Comparison of ENCODE assay signal across 8 cellular contexts in the genomic region with DNA sequence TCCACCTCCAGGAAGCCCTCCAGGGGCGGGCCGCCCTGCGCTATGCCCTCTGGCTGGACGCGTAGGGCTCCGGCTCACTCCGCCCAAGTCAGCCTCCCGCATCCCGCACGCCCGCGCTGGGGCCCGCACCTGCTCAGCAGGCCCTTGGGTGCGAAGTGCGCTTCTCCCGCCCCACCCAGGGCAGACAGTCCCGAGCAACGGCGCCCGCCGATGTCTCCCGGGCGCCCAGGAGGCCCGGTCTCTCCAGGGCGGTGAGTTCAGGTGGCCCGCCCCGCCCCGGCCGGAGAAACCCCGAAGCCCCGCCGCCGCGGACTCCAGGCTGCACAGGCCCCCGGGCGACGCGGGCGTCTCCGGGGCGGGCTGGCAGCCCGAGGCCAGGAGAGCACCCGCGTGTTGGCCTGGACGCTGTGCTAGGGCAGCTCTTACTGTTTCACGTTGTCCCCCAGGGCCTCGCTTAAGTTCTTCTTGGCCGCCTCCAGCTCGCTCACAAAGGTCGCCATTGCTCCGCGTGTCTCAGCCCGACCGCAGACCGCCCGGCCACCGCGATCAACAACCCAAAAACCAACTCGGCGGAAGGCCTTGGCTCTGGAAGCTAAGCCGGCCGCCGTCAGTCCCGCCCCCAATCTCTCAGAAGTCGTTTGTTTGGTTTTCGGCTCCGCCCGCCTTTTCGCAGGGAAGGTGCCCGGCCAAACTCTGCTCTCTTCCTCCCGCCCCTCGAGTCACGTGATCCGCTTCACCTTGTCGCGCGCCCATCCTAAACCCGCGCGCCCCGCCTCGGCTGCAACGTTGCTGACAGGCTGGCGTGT. TPM values are rescaled to one million over a fixed set of nuclear protein-coding genes. Genes with fewer than 3 reads are reported as not detected.
DNase-seq lines count a peak whose midpoint lies in the region; ATAC-seq and TF ChIP-seq lines count a peak whose summit lies in the region.

Gene TADA1 (minus strand): TSS at position 531 of the 806 bp plus-strand sequence. CDS start 31 bp downstream, at position 500.

- H3K9me3 ChIP-seq in heart right ventricle: no peaks in the 10 kb centered on the region
- H3K9me3 ChIP-seq in upper lobe of right lung: no peaks in the 10 kb centered on the region

- ATAC-seq in HG02870 (IDR thresholded peaks at IDR 0.05; ENCODE audit: unreplicated experiment) (peak; percentile 92), heart right ventricle (peak; percentile 95 to 99 (median 98)), upper lobe of right lung (peak; percentile 97)

- peak; percentile 96 for DNase-seq in GM13976 (ENCODE audit: low spot score)
- DNase-seq in NCI-H146 treated with DMSO at 0.1 percent for 48 hours (lab: John Stamatoyannopoulos, UW; ENCODE audit: unreplicated experiment): peak; percentile 98
- peak; percentile 97 for DNase-seq in amniotic stem cell (lab: John Stamatoyannopoulos, UW)
- DNase-seq in heart right ventricle: peak; percentile 97 to 98
- DNase-seq in posterior cingulate gyrus: peak; percentile 96 to 100 (median 99)
- peak; percentile 99 for DNase-seq in upper lobe of right lung

- TF ChIP-seq CTCF in GM13976 (IDR thresholded peaks at IDR 0.05; ENCODE audit: borderline replicate concordance, control extremely low read depth, extremely low read depth, insufficient read depth, missing control alignments): peak; percentile 34
- TF ChIP-seq CTCF in heart right ventricle (IDR thresholded peaks at IDR 0.05): peak in 4 of 9 donors; percentile 16 to 55 (median 40)
- TF ChIP-seq CTCF in upper lobe of right lung (IDR thresholded peaks at IDR 0.05): no peak

- intact Hi-C loops in T-helper 1 cell treated with Interleukin-12 subunit alpha and Interleukin-12 subunit beta and Interleukin-4 antibody, amounts not matched to agents 30 ng/mL and 1 ng/mL, for 36 hours (cut with micrococcal nuclease): loop anchor here (1.0 to 5.0 kb wide), 21 partner anchors 30 to 1302 kb away; partner anchors contain the start of genes ALDH9A1, CD247, CREG1 and DCAF6
- intact Hi-C loops in heart right ventricle (cut with DNase I) (loop anchor here in 5 of 10 donors (1.0 to 5.0 kb wide), 4 partner anchors 34 to 37 kb away; partner anchors contain the start of gene POGK (in 2 of the 5)), posterior cingulate gyrus (cut with DNase I) (loop anchor here (1.0 kb wide), 2 partner anchors 32 to 37 kb away; partner anchors contain the start of gene POGK), upper lobe of right lung (cut with DNase I) (no loop called here)

- H3K36me3 ChIP-seq in heart right ventricle (no peaks in the 10 kb centered on the region), upper lobe of right lung (no peaks in the 10 kb centered on the region)

- in situ Hi-C loops in GM13976 (cut with MboI; ENCODE audit: low sequenced_read_pairs, unreplicated experiment): no loop called here

- H3K27me3 ChIP-seq in heart right ventricle (no peaks in the 10 kb centered on the region), upper lobe of right lung (no peaks in the 10 kb centered on the region)

- H3K4me1 ChIP-seq in heart right ventricle (peaks cover 1 to 40% (median 30%) of the 10 kb centered on the region in 9 donors), upper lobe of right lung (peaks cover 22% of the 10 kb centered on the region)

- 0 to 1% methylated on average over 84 of the region's 84 CpGs for WGBS in heart right ventricle, 2 donors

- H3K4me3 ChIP-seq in heart right ventricle: peak within 1 kb of the TSS; percentile 65 to 96 (median 85)
- H3K4me3 ChIP-seq in upper lobe of right lung: peak within 1 kb of the TSS; percentile 96

- H3K27ac ChIP-seq in heart right ventricle (peak within 1 kb of the TSS; percentile 90 to 96 (median 92)), upper lobe of right lung (peak within 1 kb of the TSS; percentile 95)

RNA-seq across cellular contexts. Expression of gene TADA1, which starts in this region (rescaled TPM):
- 14.6 and 15.8 TPM in 2 replicates for total RNA-seq in T-helper 1 cell treated with Interleukin-12 subunit alpha and Interleukin-12 subunit beta and Interleukin-4 antibody, amounts not matched to agents 30 ng/mL and 1 ng/mL, for 36 hours
- total RNA-seq in heart right ventricle (10 to 100 TPM in 3 of 10 donors, 1 to 10 TPM in 7; 7.5 to 12.8 (median 9.2) TPM), upper lobe of right lung (9.5 TPM)
- 1 to 10 TPM; 6.0 to 7.7 TPM for polyA plus RNA-seq in heart right ventricle

Comparison
In these comparisons a context has a peak if more than half of its experiments do, and no peak if none do; other contexts are left out.
1. Peak in every context shown above with its lines: DNase-seq, ATAC-seq, H3K4me3 ChIP-seq and H3K27ac ChIP-seq.